26 cellular contexts compared by ENCODE assay signal in genomic region chr18:28422577-28422976, GRCh38.
"Had no signal": no experiment of that assay in that cellular context is flagged by ENCODE, and none has a peak within 500 bp of the region (broad histone marks: within the 10 kb centered on the region; RNA-seq: fewer than 3 reads in every experiment).

No MANE protein-coding gene starts in this region.

- H3K27ac Mint-ChIP-seq: activated B cell treated with CpG ODN at 0.5 μM for 24 hours; activated naive CD4-positive, alpha-beta T cell treated with anti-CD3 and anti-CD28 coated beads, Interleukin-2, amount 10 ng/mL, durations not matched to agents 7 days and 5 days; activated T-cell treated with anti-CD3 and anti-CD28 coated beads, Interleukin-2, amount 50 U/mL, for 72 hours; effector memory CD8-positive, alpha-beta T cell; memory B cell; stimulated activated memory B cell treated with anti-CD40 and anti-IgM and Interleukin-4, amounts not matched to agents 10 μg/mL and 1 μg/mL and 100 μg/mL, for 72 hours had no signal

- H3K36me3 Mint-ChIP-seq: activated naive CD4-positive, alpha-beta T cell treated with anti-CD3 and anti-CD28 coated beads, Interleukin-2, amount 10 ng/mL, durations not matched to agents 7 days and 5 days; memory B cell; stimulated activated memory B cell treated with anti-CD40 and anti-IgM and Interleukin-4, amounts not matched to agents 10 μg/mL and 1 μg/mL and 100 μg/mL, for 72 hours had no signal

- H3K4me1 Mint-ChIP-seq: activated B cell treated with CpG ODN at 0.5 μM for 24 hours; activated naive CD4-positive, alpha-beta T cell treated with anti-CD3 and anti-CD28 coated beads, Interleukin-2, amount 10 ng/mL, durations not matched to agents 7 days and 5 days; memory B cell; stimulated activated memory B cell treated with anti-CD40 and anti-IgM and Interleukin-4, amounts not matched to agents 10 μg/mL and 1 μg/mL and 100 μg/mL, for 72 hours had no signal

- H3K4me3 ChIP-seq: colonic mucosa, dorsolateral prefrontal cortex, esophagus squamous epithelium, gastroesophageal sphincter, heart left ventricle, stomach, suprapubic skin, tibial nerve had no signal

- H3K36me3 ChIP-seq: colonic mucosa, esophagus squamous epithelium, gastroesophageal sphincter, heart left ventricle, stomach, suprapubic skin, tibial nerve had no signal

- H3K9me3 ChIP-seq: colonic mucosa, esophagus squamous epithelium, suprapubic skin had no signal

- H3K4me3 Mint-ChIP-seq: activated B cell treated with CpG ODN at 0.5 μM for 24 hours; activated naive CD4-positive, alpha-beta T cell treated with anti-CD3 and anti-CD28 coated beads, Interleukin-2, amount 10 ng/mL, durations not matched to agents 7 days and 5 days; activated T-cell treated with anti-CD3 and anti-CD28 coated beads, Interleukin-2, amount 50 U/mL, for 72 hours; effector memory CD8-positive, alpha-beta T cell; memory B cell; stimulated activated memory B cell treated with anti-CD40 and anti-IgM and Interleukin-4, amounts not matched to agents 10 μg/mL and 1 μg/mL and 100 μg/mL, for 72 hours had no signal

- DNase-seq: activated B cell treated with CpG ODN at 0.5 μM for 24 hours; activated CD4-positive, alpha-beta T cell treated with anti-CD3 and anti-CD28 coated beads for 4 hours; activated CD4-positive, alpha-beta T cell treated with anti-CD3 and anti-CD28 coated beads, Interleukin-2, amount 50 U/mL, for 48 hours; activated effector memory CD4-positive, alpha-beta T cell treated with Interleukin-2 at 50 U/mL for 16 hours; activated naive CD4-positive, alpha-beta T cell treated with anti-CD3 and anti-CD28 coated beads, Interleukin-2, amount 10 ng/mL, durations not matched to agents 7 days and 5 days; activated T-cell treated with anti-CD3 and anti-CD28 coated beads, Interleukin-2, amount 50 U/mL, for 72 hours; amygdala; colonic mucosa; dorsolateral prefrontal cortex; effector memory CD8-positive, alpha-beta T cell; esophagus squamous epithelium; heart left ventricle; islet precursor cell; left colon; occipital lobe; posterior cingulate gyrus; small intestine; stimulated activated CD4-positive, alpha-beta T cell treated with anti-CD3 and anti-CD28 coated beads, Interleukin-2, amount 100 ng/mL, for 24 hours; stomach; T-helper 9 cell had no signal

- H3K27me3 Mint-ChIP-seq: activated B cell treated with CpG ODN at 0.5 μM for 24 hours; activated naive CD4-positive, alpha-beta T cell treated with anti-CD3 and anti-CD28 coated beads, Interleukin-2, amount 10 ng/mL, durations not matched to agents 7 days and 5 days; effector memory CD8-positive, alpha-beta T cell; memory B cell; stimulated activated memory B cell treated with anti-CD40 and anti-IgM and Interleukin-4, amounts not matched to agents 10 μg/mL and 1 μg/mL and 100 μg/mL, for 72 hours had no signal

- ATAC-seq: activated T-cell treated with anti-CD3 and anti-CD28 coated beads, Interleukin-2, amount 50 U/mL, for 72 hours; effector memory CD8-positive, alpha-beta T cell; gastroesophageal sphincter; heart left ventricle; left colon; sciatic nerve; stimulated activated memory B cell treated with anti-CD40 and anti-IgM and Interleukin-4, amounts not matched to agents 10 μg/mL and 1 μg/mL and 100 μg/mL, for 72 hours had no signal

- H3K27me3 ChIP-seq: colonic mucosa, dorsolateral prefrontal cortex, esophagus squamous epithelium, gastroesophageal sphincter, heart left ventricle, stomach, suprapubic skin, tibial nerve had no signal

- H3K4me1 ChIP-seq: colonic mucosa, esophagus squamous epithelium, gastroesophageal sphincter, heart left ventricle, stomach, suprapubic skin, tibial nerve had no signal

- H3K27ac ChIP-seq: colonic mucosa, dorsolateral prefrontal cortex, esophagus squamous epithelium, gastroesophageal sphincter, heart left ventricle, stomach, suprapubic skin, tibial nerve had no signal
